ENCODE assay signal across 12 cellular contexts in the genomic region with DNA sequence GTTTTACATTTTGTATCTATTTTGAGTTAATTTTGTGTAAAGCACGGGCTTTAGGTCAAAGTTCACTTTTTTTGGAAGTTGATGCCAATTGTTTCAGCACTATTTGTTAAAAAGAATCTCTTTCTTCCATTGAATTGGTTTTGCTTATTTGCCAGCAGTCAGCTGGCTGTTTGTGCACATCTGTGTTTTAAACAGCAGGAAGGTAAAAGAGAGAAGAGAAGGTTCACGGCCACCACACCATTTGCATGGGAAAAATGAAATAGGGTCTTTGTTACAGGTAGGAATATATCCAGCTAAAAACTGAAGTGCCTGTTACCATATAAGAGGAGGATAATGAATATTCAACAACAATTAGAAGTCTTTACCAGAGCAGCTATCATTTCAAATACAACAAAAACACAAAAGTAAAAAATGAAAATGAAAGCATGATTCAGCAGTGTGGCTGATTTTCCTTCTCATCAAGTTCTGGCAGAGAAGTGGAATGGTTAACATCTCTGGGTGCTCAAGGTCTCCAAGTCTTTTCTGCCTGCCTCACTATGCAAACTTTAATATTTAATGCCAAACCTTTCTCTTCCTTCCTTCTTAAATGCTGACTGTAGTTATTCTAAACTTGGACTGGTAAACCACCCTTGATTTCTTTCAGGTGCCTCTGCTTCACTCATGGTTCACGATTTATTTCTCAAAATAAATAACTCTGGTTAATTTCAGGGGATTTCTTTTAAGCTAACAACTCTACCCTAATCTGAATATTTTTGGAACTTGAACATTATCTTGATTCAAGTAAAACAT.
A peak's percentile ranks its signal among the peaks of the same experiment; 100 is the strongest.
DNase-seq lines count a peak whose midpoint lies in the region; ATAC-seq, FAIRE-seq and TF ChIP-seq lines count a peak whose summit lies in the region.
"Had no signal": no experiment of that assay in that cellular context is flagged by ENCODE, and none has a peak within 500 bp of the region (broad histone marks: within the 10 kb centered on the region; RNA-seq: fewer than 3 reads in every experiment).

No MANE protein-coding gene starts in this region.

- FAIRE-seq in HepG2 (lab: Jason Lieb, UNC): no peak
- no peak for FAIRE-seq in D721Med (lab: Jason Lieb, UNC)

- H3K4me3 ChIP-seq in HepG2 (replicated peaks in 1 of 3; ENCODE audit: insufficient read depth in 1 of 3, low read depth in 2 of 3, low read length in 3 of 3) (no peak overlapping the region), right lobe of liver (no peak overlapping the region), Loucy (ENCODE audit: low read length, poor library complexity, severe bottlenecking) (peak overlapping the region; percentile 56), WERI-Rb-1 (ENCODE audit: low read depth, low read length) (no peak overlapping the region)
- H3K4me3 ChIP-seq: testis had no signal

- H3K9me2 ChIP-seq in Loucy (replicated peaks; ENCODE audit: low read depth, low read length): no peaks in the 10 kb centered on the region

- no peaks in the 10 kb centered on the region for H3K27me3 Mint-ChIP-seq in activated CD4-positive, alpha-beta memory T cell treated with anti-CD3 and anti-CD28 coated beads, Interleukin-2, amount 10 ng/mL, durations not matched to agents 7 days and 5 days
- H3K27me3 Mint-ChIP-seq: activated naive CD4-positive, alpha-beta T cell treated with anti-CD3 and anti-CD28 coated beads, Interleukin-2, amount 50 U/mL, for 24 hours had no signal

- TF ChIP-seq CTCF in HepG2 (CRISPR knock-in tag; IDR thresholded peaks at IDR 0.05) (no peak), right lobe of liver (IDR thresholded peaks at IDR 0.05) (no peak), Loucy (conservative IDR thresholded peaks at IDR 0.05; ENCODE audit: low read length) (no peak), D721Med (IDR thresholded peaks at IDR 0.05; ENCODE audit: insufficient read depth, missing control alignments) (no peak), WERI-Rb-1 (IDR thresholded peaks at IDR 0.05; ENCODE audit: low read depth, low read length) (no peak)

- H3K36me3 ChIP-seq in HepG2 (replicated peaks in 1 of 2; ENCODE audit: control insufficient read depth in 1 of 2, insufficient read depth in 2 of 2, low read length in 2 of 2) (no peaks in the 10 kb centered on the region), right lobe of liver (no peaks in the 10 kb centered on the region), Loucy (ENCODE audit: insufficient read depth, low read length) (no peaks in the 10 kb centered on the region), WERI-Rb-1 (no peaks in the 10 kb centered on the region)

- no peak for TF ChIP-seq EP300 in HepG2 (IDR thresholded peaks at IDR 0.05; ENCODE audit: low read depth in 2 of 2, low read length in 2 of 2)
- no peak for TF ChIP-seq EP300 in HepG2 (CRISPR knock-in tag; IDR thresholded peaks at IDR 0.05; ENCODE audit: borderline replicate concordance)

- no peak overlapping the region for H3K4me3 Mint-ChIP-seq in activated CD4-positive, alpha-beta memory T cell treated with anti-CD3 and anti-CD28 coated beads, Interleukin-2, amount 10 ng/mL, durations not matched to agents 7 days and 5 days
- H3K4me3 Mint-ChIP-seq: activated CD8-positive, alpha-beta T cell treated with anti-CD3 and anti-CD28 coated beads, Interleukin-2, amount 10 ng/mL, durations not matched to agents 7 days and 5 days; activated naive CD4-positive, alpha-beta T cell treated with anti-CD3 and anti-CD28 coated beads, Interleukin-2, amount 50 U/mL, for 24 hours had no signal

- DNase-seq in HepG2 (ENCODE audit: low spot score) (no peak), right lobe of liver (no peak), D721Med (ENCODE audit: insufficient read length, low spot score) (no peak), WERI-Rb-1 (no peak), NCI-H774 (lab: John Stamatoyannopoulos, UW) (no peak)
- no peak for DNase-seq in activated CD4-positive, alpha-beta memory T cell treated with anti-CD3 and anti-CD28 coated beads, Interleukin-2, amount 10 ng/mL, durations not matched to agents 7 days and 5 days
- DNase-seq: activated CD8-positive, alpha-beta T cell treated with anti-CD3 and anti-CD28 coated beads, Interleukin-2, amount 10 ng/mL, durations not matched to agents 7 days and 5 days; posterior cingulate gyrus; testis had no signal

- H3K27ac ChIP-seq in HepG2 (ENCODE audit: extremely low read length, insufficient read depth, low read length) (no peak overlapping the region), right lobe of liver (no peak overlapping the region), WERI-Rb-1 (no peak overlapping the region)
- H3K27ac ChIP-seq: testis had no signal

- H3K9me3 ChIP-seq in HepG2 (ENCODE audit: low read length) (peaks cover 43% of the 10 kb centered on the region), right lobe of liver (no peaks in the 10 kb centered on the region), Loucy (ENCODE audit: insufficient read depth, low read depth, low read length) (no peaks in the 10 kb centered on the region), WERI-Rb-1 (ENCODE audit: severe bottlenecking) (no peaks in the 10 kb centered on the region)
- H3K9me3 ChIP-seq: testis had no signal

- WGBS in HepG2 (ENCODE audit: low lambda C conversion rate): 0% methylated on average over 1 of the region's 3 CpGs
- WGBS in right lobe of liver (ENCODE audit: insufficient coverage, low coverage, low lambda C conversion rate, missing lambda C conversion rate): 32% methylated on average over 3 of the region's 3 CpGs

- intact Hi-C loops in HepG2 (cut with micrococcal nuclease; ENCODE audit: unreplicated experiment): no loop called here
- intact Hi-C loops in right lobe of liver (cut with DNase I): no loop called here

- POLR2A ChIA-PET in HepG2 (lab: Yijun Ruan, JAX): no interaction called here
- POLR2A ChIA-PET in activated CD4-positive, alpha-beta memory T cell treated with anti-CD3 and anti-CD28 coated beads, Interleukin-2, amount 10 ng/mL, durations not matched to agents 7 days and 5 days (lab: Charles Lee): no interaction called here

- no peak for TF ChIP-seq RAD21 in HepG2 (CRISPR knock-in tag; IDR thresholded peaks at IDR 0.05)

- H3K79me2 ChIP-seq in HepG2 (ENCODE audit: insufficient read depth, low read length) (no peaks in the 10 kb centered on the region), Loucy (ENCODE audit: insufficient read depth, low read length) (no peaks in the 10 kb centered on the region)

- ATAC-seq in HepG2 (no peak), right lobe of liver (no peak), HG02623 (IDR thresholded peaks at IDR 0.05; ENCODE audit: unreplicated experiment) (peak; percentile 35)
- ATAC-seq: activated CD8-positive, alpha-beta T cell treated with anti-CD3 and anti-CD28 coated beads, Interleukin-2, amount 10 ng/mL, durations not matched to agents 7 days and 5 days had no signal

- no peaks in the 10 kb centered on the region for H4K20me1 ChIP-seq in HepG2 (ENCODE audit: insufficient read depth, low read length)
- no peaks in the 10 kb centered on the region for H4K20me1 ChIP-seq in Loucy (ENCODE audit: insufficient read depth, low read length, poor library complexity, severe bottlenecking)

- H3K36me3 Mint-ChIP-seq in activated CD4-positive, alpha-beta memory T cell treated with anti-CD3 and anti-CD28 coated beads, Interleukin-2, amount 10 ng/mL, durations not matched to agents 7 days and 5 days (ENCODE audit: low read depth): no peaks in the 10 kb centered on the region
- H3K36me3 Mint-ChIP-seq: activated naive CD4-positive, alpha-beta T cell treated with anti-CD3 and anti-CD28 coated beads, Interleukin-2, amount 50 U/mL, for 24 hours had no signal

- BruUV-seq in HepG2 (replicated peaks; lab: Mats Ljungman, UMichigan): no TSS peak

- no peak overlapping the region for H3K27ac Mint-ChIP-seq in activated CD4-positive, alpha-beta memory T cell treated with anti-CD3 and anti-CD28 coated beads, Interleukin-2, amount 10 ng/mL, durations not matched to agents 7 days and 5 days
- H3K27ac Mint-ChIP-seq: activated CD8-positive, alpha-beta T cell treated with anti-CD3 and anti-CD28 coated beads, Interleukin-2, amount 10 ng/mL, durations not matched to agents 7 days and 5 days; activated naive CD4-positive, alpha-beta T cell treated with anti-CD3 and anti-CD28 coated beads, Interleukin-2, amount 50 U/mL, for 24 hours had no signal

- H3K9ac ChIP-seq in HepG2 (ENCODE audit: insufficient read depth, low read depth, low read length): no peak overlapping the region
- H3K9ac ChIP-seq in Loucy (ENCODE audit: low read depth, low read length, poor library complexity, severe bottlenecking): no peak overlapping the region

- H3K4me1 ChIP-seq in HepG2 (ENCODE audit: insufficient read depth, low read length): no peaks in the 10 kb centered on the region
- H3K4me1 ChIP-seq in right lobe of liver: no peaks in the 10 kb centered on the region
- no peaks in the 10 kb centered on the region for H3K4me1 ChIP-seq in Loucy (ENCODE audit: insufficient read depth, low read length, poor library complexity, severe bottlenecking)
- H3K4me1 ChIP-seq: testis had no signal

- in situ Hi-C loops in HepG2 (cut with HindIII; ENCODE audit: extremely low pct_ligation_motif_present, low pct_unique_long_range_greater_than_20kb): no loop called here

- H3K27me3 ChIP-seq in HepG2 (ENCODE audit: control insufficient read depth in 1 of 2, insufficient read depth in 2 of 2, low read length in 2 of 2): no peaks in the 10 kb centered on the region
- no peaks in the 10 kb centered on the region for H3K27me3 ChIP-seq in right lobe of liver
- no peaks in the 10 kb centered on the region for H3K27me3 ChIP-seq in Loucy (ENCODE audit: insufficient read depth, low read length, poor library complexity, severe bottlenecking)
- no peaks in the 10 kb centered on the region for H3K27me3 ChIP-seq in WERI-Rb-1 (ENCODE audit: insufficient read depth, low read depth, severe bottlenecking)
- H3K27me3 ChIP-seq: testis had no signal

- TF ChIP-seq POLR2A in HepG2 (IDR thresholded peaks at IDR 0.05; ENCODE audit: insufficient read depth in 1 of 2, low read depth in 2 of 2, low read length in 2 of 2) (no peak), right lobe of liver (IDR thresholded peaks at IDR 0.05) (no peak)

- CTCF ChIA-PET in HepG2 (lab: Yijun Ruan, JAX; ENCODE audit: low intra/inter-chr PET ratio, low total read pairs): no interaction called here
- CTCF ChIA-PET in activated CD4-positive, alpha-beta memory T cell treated with anti-CD3 and anti-CD28 coated beads, Interleukin-2, amount 10 ng/mL, durations not matched to agents 7 days and 5 days (lab: Charles Lee): no interaction called here

- H3K4me2 ChIP-seq in HepG2 (ENCODE audit: low read depth, low read length) (no peak overlapping the region), Loucy (ENCODE audit: low read depth, low read length, poor library complexity, severe bottlenecking) (peak overlapping the region; percentile 34)

- H2AFZ ChIP-seq in HepG2 (ENCODE audit: low read length) (no peak overlapping the region), Loucy (ENCODE audit: low read length) (peak overlapping the region; percentile 36; the same call in 1 of the 2 replicates)

- H3K9me3 Mint-ChIP-seq in activated CD4-positive, alpha-beta memory T cell treated with anti-CD3 and anti-CD28 coated beads, Interleukin-2, amount 10 ng/mL, durations not matched to agents 7 days and 5 days: peaks cover 3% of the 10 kb centered on the region
- H3K9me3 Mint-ChIP-seq: activated naive CD4-positive, alpha-beta T cell treated with anti-CD3 and anti-CD28 coated beads, Interleukin-2, amount 50 U/mL, for 24 hours had no signal

- no peaks in the 10 kb centered on the region for H3K4me1 Mint-ChIP-seq in activated CD4-positive, alpha-beta memory T cell treated with anti-CD3 and anti-CD28 coated beads, Interleukin-2, amount 10 ng/mL, durations not matched to agents 7 days and 5 days
- H3K4me1 Mint-ChIP-seq: activated naive CD4-positive, alpha-beta T cell treated with anti-CD3 and anti-CD28 coated beads, Interleukin-2, amount 50 U/mL, for 24 hours had no signal

- no peaks in the 10 kb centered on the region for H3F3A ChIP-seq in Loucy (ENCODE audit: low read depth)
